In the genomic region with DNA sequence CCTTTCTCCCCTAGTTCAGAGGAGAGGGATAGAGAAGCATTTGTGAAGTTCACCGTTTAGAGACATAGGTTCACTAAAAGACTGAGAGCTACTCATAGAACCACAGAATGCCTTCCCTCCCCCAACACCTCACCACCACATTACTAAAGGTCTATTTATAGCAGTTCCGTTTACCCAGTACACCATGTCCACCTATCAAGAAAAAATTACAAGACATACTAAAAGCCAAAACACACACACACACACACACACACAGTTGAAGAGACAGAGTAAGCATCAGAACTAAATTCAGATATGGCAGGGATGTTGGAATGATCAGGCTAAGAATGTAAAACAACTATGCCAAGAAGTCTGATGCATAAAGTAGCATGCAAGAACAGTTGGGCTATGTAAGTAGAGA, we compare ENCODE assay signal across 18 cellular contexts. TPM values are rescaled to one million over a fixed set of nuclear protein-coding genes. Genes with fewer than 3 reads are reported as not detected.
DNase-seq lines count a peak whose midpoint lies in the region; ATAC-seq, FAIRE-seq and TF ChIP-seq lines count a peak whose summit lies in the region.
"Had no signal": no experiment of that assay in that cellular context is flagged by ENCODE, and none has a peak within 500 bp of the region (broad histone marks: within the 10 kb centered on the region; RNA-seq: fewer than 3 reads in every experiment).

No MANE protein-coding gene starts in this region.

- H3K79me2 ChIP-seq in KMS-11 (ENCODE audit: insufficient read depth, low read depth), result no peaks in the 10 kb centered on the region
- H3K79me2 ChIP-seq in hepatocyte, result no peaks in the 10 kb centered on the region

- TF ChIP-seq POLR2A in H54 (IDR thresholded peaks at IDR 0.05; ENCODE audit: low read depth, low read length), result no peak

- no peak overlapping the region for H3K27ac Mint-ChIP-seq in stimulated activated effector memory CD8-positive, alpha-beta T cell treated with anti-CD3 and anti-CD28 coated beads, Interleukin-12 subunit alpha, Interleukin-12 subunit beta, amount 100 ng/mL, for 72 hours
- H3K27ac Mint-ChIP-seq: activated naive CD8-positive, alpha-beta T cell treated with anti-CD3 and anti-CD28 coated beads for 36 hours; CD8-positive, alpha-beta memory T cell had no signal

- FAIRE-seq in H54 (lab: Jason Lieb, UNC), result no peak
- FAIRE-seq in D721Med (lab: Jason Lieb, UNC), result no peak

- H3K27ac ChIP-seq in KMS-11, result peak overlapping the region; percentile 86
- peak overlapping the region; percentile 87 to 94 for H3K27ac ChIP-seq in ascending aorta
- H3K27ac ChIP-seq in hepatocyte, result peak overlapping the region; percentile 21
- H3K27ac ChIP-seq: dorsolateral prefrontal cortex had no signal

- H3K9ac ChIP-seq in KMS-11, result peak overlapping the region; percentile 28

- peak; percentile 70 for ATAC-seq in stimulated activated effector memory CD8-positive, alpha-beta T cell treated with anti-CD3 and anti-CD28 coated beads, Interleukin-12 subunit alpha, Interleukin-12 subunit beta, amount 100 ng/mL, for 72 hours
- ATAC-seq: naive thymus-derived CD8-positive, alpha-beta T cell had no signal

- no peaks in the 10 kb centered on the region for H4K20me1 ChIP-seq in KMS-11 (ENCODE audit: insufficient read depth)
- H4K20me1 ChIP-seq in hepatocyte (ENCODE audit: insufficient read depth, poor library complexity, severe bottlenecking), result no peaks in the 10 kb centered on the region

- peak overlapping the region; percentile 69 for H3K4me2 ChIP-seq in KMS-11
- H3K4me2 ChIP-seq in hepatocyte, result no peak overlapping the region

- H3K4me3 ChIP-seq in KMS-11 (IDR thresholded peaks at IDR 0.05; ENCODE audit: insufficient read depth, low read depth, low read length) (no peak overlapping the region), ascending aorta (peak overlapping the region in 1 of 2 donors; percentile 9), hepatocyte (no peak overlapping the region)
- H3K4me3 ChIP-seq: dorsolateral prefrontal cortex, HAP-1 had no signal

- no peaks in the 10 kb centered on the region for H3K9me3 Mint-ChIP-seq in stimulated activated effector memory CD8-positive, alpha-beta T cell treated with anti-CD3 and anti-CD28 coated beads, Interleukin-12 subunit alpha, Interleukin-12 subunit beta, amount 100 ng/mL, for 72 hours
- H3K9me3 Mint-ChIP-seq: activated naive CD8-positive, alpha-beta T cell treated with anti-CD3 and anti-CD28 coated beads for 36 hours; naive thymus-derived CD8-positive, alpha-beta T cell had no signal

- H3K4me3 Mint-ChIP-seq in stimulated activated effector memory CD8-positive, alpha-beta T cell treated with anti-CD3 and anti-CD28 coated beads, Interleukin-12 subunit alpha, Interleukin-12 subunit beta, amount 100 ng/mL, for 72 hours, result no peak overlapping the region
- H3K4me3 Mint-ChIP-seq: activated naive CD8-positive, alpha-beta T cell treated with anti-CD3 and anti-CD28 coated beads for 36 hours; naive thymus-derived CD8-positive, alpha-beta T cell had no signal

- H3K4me1 Mint-ChIP-seq in stimulated activated effector memory CD8-positive, alpha-beta T cell treated with anti-CD3 and anti-CD28 coated beads, Interleukin-12 subunit alpha, Interleukin-12 subunit beta, amount 100 ng/mL, for 72 hours, result peaks cover 21% of the 10 kb centered on the region

- H3K4me1 ChIP-seq in KMS-11 (ENCODE audit: low read depth, poor library complexity, severe bottlenecking) (peaks cover 40% of the 10 kb centered on the region), ascending aorta (peaks cover 3 to 50% of the 10 kb centered on the region in 2 donors), hepatocyte (ENCODE audit: insufficient read depth) (peaks cover 1% of the 10 kb centered on the region)
- H3K4me1 ChIP-seq: HAP-1 had no signal

- H3K9me3 ChIP-seq in ascending aorta (no peaks in the 10 kb centered on the region), hepatocyte (ENCODE audit: low read depth) (no peaks in the 10 kb centered on the region)
- H3K9me3 ChIP-seq: HAP-1 had no signal

- no peaks in the 10 kb centered on the region for H3K9me2 ChIP-seq in hepatocyte (replicated peaks; ENCODE audit: insufficient read depth)

- H3K27me3 ChIP-seq in KMS-11 (ENCODE audit: insufficient read depth, low read depth) (no peaks in the 10 kb centered on the region), ascending aorta (no peaks in the 10 kb centered on the region), hepatocyte (no peaks in the 10 kb centered on the region)

- intact Hi-C loops in ascending aorta (cut with DNase I), result loop anchor here (2.0 to 5.0 kb wide), 4 partner anchors 20 to 57 kb away; a partner anchor contains a TSS

- H2AFZ ChIP-seq in KMS-11 (ENCODE audit: low read depth) (peak overlapping the region; percentile 53; the same call in 1 of the 2 replicates), hepatocyte (no peak overlapping the region)

- no peaks in the 10 kb centered on the region for H3K36me3 ChIP-seq in KMS-11 (ENCODE audit: insufficient read depth)
- peaks cover 3 to 10% of the 10 kb centered on the region in 2 donors for H3K36me3 ChIP-seq in ascending aorta
- H3K36me3 ChIP-seq in hepatocyte (replicated peaks; ENCODE audit: insufficient read depth, low read depth), result no peaks in the 10 kb centered on the region
- H3K36me3 ChIP-seq: HAP-1 had no signal

- no peaks in the 10 kb centered on the region for H3K36me3 Mint-ChIP-seq in stimulated activated effector memory CD8-positive, alpha-beta T cell treated with anti-CD3 and anti-CD28 coated beads, Interleukin-12 subunit alpha, Interleukin-12 subunit beta, amount 100 ng/mL, for 72 hours
- H3K36me3 Mint-ChIP-seq: activated naive CD8-positive, alpha-beta T cell treated with anti-CD3 and anti-CD28 coated beads for 36 hours had no signal

- 74% methylated on average over 2 of the region's 2 CpGs for WGBS in hepatocyte (ENCODE audit: low lambda C conversion rate, missing lambda C conversion rate)

- peak in 1 of 2 donors; percentile 82 for DNase-seq in ascending aorta (ENCODE audit: low spot score in 2 of 2)
- DNase-seq in hepatocyte (ENCODE audit: low spot score), result no peak
- no peak for DNase-seq in stimulated activated effector memory CD8-positive, alpha-beta T cell treated with anti-CD3 and anti-CD28 coated beads, Interleukin-12 subunit alpha, Interleukin-12 subunit beta, amount 100 ng/mL, for 72 hours (ENCODE audit: low spot score in 2 of 2)
- DNase-seq in H54 (ENCODE audit: insufficient read length, low spot score), result no peak
- DNase-seq in D721Med (ENCODE audit: insufficient read length, low spot score), result no peak
- no peak for DNase-seq in central memory CD4-positive, alpha-beta T cell
- no peak for DNase-seq in GM20000 (ENCODE audit: low spot score)
- DNase-seq: activated naive CD8-positive, alpha-beta T cell treated with anti-CD3 and anti-CD28 coated beads for 36 hours; CD8-positive, alpha-beta memory T cell; dorsolateral prefrontal cortex; foreskin melanocyte; left cardiac atrium; naive thymus-derived CD8-positive, alpha-beta T cell; NCI-H1105; SW 1271 had no signal

- TF ChIP-seq CTCF in KMS-11 (conservative IDR thresholded peaks at IDR 0.05; ENCODE audit: low read depth, low read length) (no peak), ascending aorta (IDR thresholded peaks at IDR 0.05) (no peak), hepatocyte (IDR thresholded peaks at IDR 0.05; ENCODE audit: poor library complexity) (no peak), D721Med (IDR thresholded peaks at IDR 0.05; ENCODE audit: insufficient read depth, missing control alignments) (no peak), GM20000 (IDR thresholded peaks at IDR 0.05; ENCODE audit: extremely low read depth, missing control alignments) (no peak)

RNA-seq across cellular contexts. Expression of a gene that starts 52.2 kb away (rescaled TPM):
- total RNA-seq in ascending aorta (29.6 TPM), hepatocyte (34.3 and 40.3 TPM in 2 replicates)
- polyA plus RNA-seq in hepatocyte, result 29.6 and 34.9 TPM in 2 replicates
- total RNA-seq: activated naive CD8-positive, alpha-beta T cell treated with anti-CD3 and anti-CD28 coated beads for 36 hours; CD8-positive, alpha-beta memory T cell; naive thymus-derived CD8-positive, alpha-beta T cell; OCI-LY7 had no signal
- polyA plus RNA-seq: CD8-positive, alpha-beta memory T cell; naive thymus-derived CD8-positive, alpha-beta T cell had no signal

Comparison
In these comparisons a context has a peak if more than half of its experiments do, and no peak if none do; other contexts are left out.
1. H3K27ac ChIP-seq: peak in every context shown above with its lines; median percentile 90 in ascending aorta; 86 in KMS-11; 21 in hepatocyte.